In genomic region chr1:19066248-19066873, GRCh38 we compare ENCODE assay signal across 11 cellular contexts.
DNase-seq lines count a peak whose midpoint lies in the region; ATAC-seq, FAIRE-seq and TF ChIP-seq lines count a peak whose summit lies in the region.
"Had no signal": no experiment of that assay in that cellular context is flagged by ENCODE, and none has a peak within 500 bp of the region (broad histone marks: within the 10 kb centered on the region; RNA-seq: fewer than 3 reads in every experiment).

No MANE protein-coding gene starts in this region.

- H3K9ac ChIP-seq in PC-3 (ENCODE audit: low read length), result peak overlapping the region; percentile 20; the same call in 1 of the 2 replicates

- POLR2A ChIA-PET in PC-3 (lab: Charles Lee; ENCODE audit: unreplicated experiment), result interaction anchor here (0.5 kb wide), 1 partner anchor 43 kb away, joined by 6 read pairs; no protein-coding TSS in a partner anchor

- H3K4me1 ChIP-seq in PC-3 (ENCODE audit: insufficient read depth, low read length) (peaks cover 28% of the 10 kb centered on the region), osteoblast (ENCODE audit: insufficient read depth, low read length) (peaks cover 16% of the 10 kb centered on the region)

- H3K36me3 ChIP-seq in PC-3 (ENCODE audit: low read depth, low read length) (no peaks in the 10 kb centered on the region), osteoblast (ENCODE audit: insufficient read depth, low read length) (no peaks in the 10 kb centered on the region)
- H3K36me3 ChIP-seq: BLaER1 treated with 17β-estradiol and CSF1 and Interleukin-3, amounts not matched to agents 10 nM and 100 nM had no signal

- H3K27me3 ChIP-seq in PC-3 (ENCODE audit: low read length) (no peaks in the 10 kb centered on the region), osteoblast (ENCODE audit: insufficient read depth, low read length) (no peaks in the 10 kb centered on the region)
- H3K27me3 ChIP-seq: BLaER1 treated with 17β-estradiol and CSF1 and Interleukin-3, amounts not matched to agents 10 nM and 100 nM had no signal

- TF ChIP-seq CTCF in GM13977 (IDR thresholded peaks at IDR 0.05; ENCODE audit: extremely low read depth, insufficient read depth, missing control alignments), result no peak
- TF ChIP-seq CTCF in PC-3 (conservative IDR thresholded peaks at IDR 0.05; ENCODE audit: low read depth, low read length), result no peak
- no peak for TF ChIP-seq CTCF in epithelial cell of esophagus (IDR thresholded peaks at IDR 0.05; ENCODE audit: insufficient read depth, low read depth, low read length, missing control alignments)
- TF ChIP-seq CTCF in osteoblast (IDR thresholded peaks at IDR 0.05; ENCODE audit: extremely low read depth, low read depth, low read length), result no peak

- peak overlapping the region; percentile 66 for H3K4me2 ChIP-seq in PC-3 (ENCODE audit: low read length)
- H3K4me2 ChIP-seq in osteoblast (ENCODE audit: insufficient read depth, low read length), result no peak overlapping the region
- H3K4me2 ChIP-seq: BLaER1 treated with 17β-estradiol and CSF1 and Interleukin-3, amounts not matched to agents 10 nM and 100 nM had no signal

- in situ Hi-C loops in GM13977 (cut with MboI; ENCODE audit: low pct_unique_long_range_greater_than_20kb, low sequenced_read_pairs, unreplicated experiment), result no loop called here

- H2AFZ ChIP-seq in PC-3 (ENCODE audit: low read length), result peak overlapping the region; percentile 75
- H2AFZ ChIP-seq in osteoblast (ENCODE audit: low read length), result no peak overlapping the region

- H3K27ac ChIP-seq in PC-3 (ENCODE audit: low read length), result peak overlapping the region; percentile 71
- no peak overlapping the region for H3K27ac ChIP-seq in osteoblast (ENCODE audit: low read depth, low read length)
- H3K27ac ChIP-seq: BLaER1 treated with 17β-estradiol and CSF1 and Interleukin-3, amounts not matched to agents 10 nM and 100 nM had no signal

- H3K9me3 ChIP-seq in PC-3 (ENCODE audit: low read length) (no peaks in the 10 kb centered on the region), osteoblast (ENCODE audit: low read depth, low read length) (no peaks in the 10 kb centered on the region)

- ATAC-seq in PC-3, result peak; percentile 85

- H4K20me1 ChIP-seq in PC-3 (ENCODE audit: low read length), result no peaks in the 10 kb centered on the region
- H4K20me1 ChIP-seq in osteoblast (ENCODE audit: insufficient read depth, low read length), result no peaks in the 10 kb centered on the region

- BruUV-seq in PC-3 (replicated peaks; lab: Mats Ljungman, UMichigan), result no TSS peak

- no peaks in the 10 kb centered on the region for H3K79me2 ChIP-seq in PC-3 (ENCODE audit: low read length)
- no peaks in the 10 kb centered on the region for H3K79me2 ChIP-seq in osteoblast (ENCODE audit: insufficient read depth, low read length)

- intact Hi-C loops in PC-3 (cut with micrococcal nuclease), result no loop called here

- DNase-seq in GM13977 (ENCODE audit: low spot score), result peak; percentile 12
- DNase-seq in PC-3, result peak; percentile 77
- DNase-seq in epithelial cell of esophagus (ENCODE audit: low read depth), result peak; percentile 41
- peak; percentile 93 for DNase-seq in osteoblast (ENCODE audit: insufficient read length, low spot score, missing footprints)
- no peak for DNase-seq in activated CD4-positive, alpha-beta T cell treated with anti-CD3 and anti-CD28 coated beads, Interleukin-2, amount 50 U/mL, for 4 hours
- no peak for DNase-seq in GM12892 (ENCODE audit: insufficient read length)
- no peak for DNase-seq in HCEC 1CT
- no peak for DNase-seq in NCI-H1417 treated with DMSO at 0.1 percent for 48 hours (lab: John Stamatoyannopoulos, UW)
- DNase-seq: activated CD4-positive, CD25-positive, alpha-beta regulatory T cell; stimulated activated CD4-positive, alpha-beta T cell treated with anti-CD3 and anti-CD28 coated beads, Interleukin-2, amount 100 ng/mL, for 24 hours had no signal

- no peaks in the 10 kb centered on the region for H3F3A ChIP-seq in PC-3 (ENCODE audit: low read length, unreplicated experiment)

- FAIRE-seq in GM12892 (lab: Jason Lieb, UNC), result no peak

- H3K9me2 ChIP-seq in PC-3 (replicated peaks; ENCODE audit: low read length), result no peaks in the 10 kb centered on the region

- H3K4me3 ChIP-seq in PC-3 (ENCODE audit: low read length), result no peak overlapping the region
- no peak overlapping the region for H3K4me3 ChIP-seq in epithelial cell of esophagus (ENCODE audit: low read length)
- no peak overlapping the region for H3K4me3 ChIP-seq in osteoblast (ENCODE audit: insufficient read depth, low read length)
- H3K4me3 ChIP-seq: BLaER1 treated with 17β-estradiol and CSF1 and Interleukin-3, amounts not matched to agents 10 nM and 100 nM had no signal

- no peak for TF ChIP-seq POLR2A in GM12892 (IDR thresholded peaks at IDR 0.05; ENCODE audit: low read depth, low read length)

- CTCF ChIA-PET in PC-3 (lab: Charles Lee), result no interaction called here

Comparison
In these comparisons a context has a peak if more than half of its experiments do, and no peak if none do; other contexts are left out.
1. DNase-seq: peak in GM13977 (single experiment), PC-3 (single experiment), epithelial cell of esophagus (single experiment) and osteoblast (single experiment); none in activated CD4-positive, alpha-beta T cell treated with anti-CD3 and anti-CD28 coated beads, Interleukin-2, amount 50 U/mL, for 4 hours (0 of 2), GM12892 (single experiment), HCEC 1CT (single experiment) and NCI-H1417 treated with DMSO at 0.1 percent for 48 hours (single experiment).